Comparison of ENCODE assay signal across 22 cellular contexts in the genomic region with DNA sequence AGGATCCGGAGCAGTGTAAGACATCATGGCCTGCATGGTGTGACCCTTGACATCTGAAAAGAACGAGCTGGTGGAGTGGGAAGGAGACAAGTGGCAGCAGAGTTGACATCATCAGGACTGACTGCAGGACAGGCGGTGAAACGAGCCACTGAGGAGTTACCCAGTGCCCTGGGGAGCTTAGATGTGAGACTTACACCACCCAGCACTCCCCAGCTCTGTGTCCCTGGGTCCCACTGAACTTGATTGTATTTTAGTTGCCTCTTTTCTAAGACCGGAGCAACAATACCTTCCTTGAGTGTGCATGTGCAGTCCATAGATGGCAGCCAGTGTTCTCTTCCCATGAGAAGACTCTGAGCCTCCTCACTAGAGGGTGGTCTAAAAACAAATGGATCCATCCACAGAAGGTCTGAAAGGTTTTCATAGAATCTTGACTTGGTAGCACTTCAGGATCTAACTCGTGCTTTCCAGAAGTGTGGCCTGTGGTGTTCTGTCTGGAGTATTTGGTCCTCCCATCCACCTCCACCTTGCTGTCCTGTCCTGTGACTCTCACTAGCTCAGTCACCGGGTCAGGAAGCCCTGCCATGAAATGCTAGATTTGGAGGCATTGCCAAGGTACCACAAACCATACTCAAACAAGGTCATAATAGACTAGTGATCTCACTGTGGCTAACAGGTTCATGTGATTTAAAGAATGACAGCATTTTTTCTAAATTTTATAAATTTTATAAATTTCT. TPM values are rescaled to one million over a fixed set of nuclear protein-coding genes. Genes with fewer than 3 reads are reported as not detected.
DNase-seq lines count a peak whose midpoint lies in the region; ATAC-seq and TF ChIP-seq lines count a peak whose summit lies in the region.
"Had no signal": no experiment of that assay in that cellular context is flagged by ENCODE, and none has a peak within 500 bp of the region (broad histone marks: within the 10 kb centered on the region; RNA-seq: fewer than 3 reads in every experiment).

No MANE protein-coding gene starts in this region.

- H3K9ac ChIP-seq in OCI-LY3 (ENCODE audit: low read length) = no peak overlapping the region

- H3K36me3 ChIP-seq in OCI-LY3 (replicated peaks; ENCODE audit: low read depth, low read length) (peaks cover 85% of the 10 kb centered on the region), body of pancreas (replicated peaks in 1 of 2; ENCODE audit: insufficient read depth in 1 of 2, low read depth in 2 of 2) (no peaks in the 10 kb centered on the region)
- H3K36me3 ChIP-seq: lower lobe of right lung, MG63 had no signal

- peaks cover 4% of the 10 kb centered on the region for H3K9me3 Mint-ChIP-seq in activated CD4-positive, alpha-beta T cell treated with anti-CD3 and anti-CD28 coated beads, Interleukin-2, amount 10 ng/mL, durations not matched to agents 24 days and 14 days
- H3K9me3 Mint-ChIP-seq in activated naive CD8-positive, alpha-beta T cell treated with anti-CD3 and anti-CD28 coated beads, Interleukin-2, amount 10 ng/mL, durations not matched to agents 7 days and 5 days = no peaks in the 10 kb centered on the region
- H3K9me3 Mint-ChIP-seq in stimulated activated effector memory CD8-positive, alpha-beta T cell treated with anti-CD3 and anti-CD28 coated beads, Interleukin-12 subunit alpha, Interleukin-12 subunit beta, amount 100 ng/mL, for 72 hours = no peaks in the 10 kb centered on the region
- H3K9me3 Mint-ChIP-seq: nephron had no signal

- peaks cover 85% of the 10 kb centered on the region for H4K20me1 ChIP-seq in OCI-LY3 (ENCODE audit: insufficient read depth, low read length)

- no peak for ATAC-seq in activated naive CD8-positive, alpha-beta T cell treated with anti-CD3 and anti-CD28 coated beads, Interleukin-2, amount 10 ng/mL, durations not matched to agents 7 days and 5 days (ENCODE audit: low read depth)
- ATAC-seq in stimulated activated effector memory CD8-positive, alpha-beta T cell treated with anti-CD3 and anti-CD28 coated beads, Interleukin-12 subunit alpha, Interleukin-12 subunit beta, amount 100 ng/mL, for 72 hours = peak; percentile 52
- no peak for ATAC-seq in body of pancreas
- ATAC-seq: esophagus mucosa, lower lobe of right lung had no signal

- H3K36me3 Mint-ChIP-seq in activated CD4-positive, alpha-beta T cell treated with anti-CD3 and anti-CD28 coated beads, Interleukin-2, amount 10 ng/mL, durations not matched to agents 24 days and 14 days (ENCODE audit: low read depth) = peaks cover 84% of the 10 kb centered on the region
- peaks cover 53% of the 10 kb centered on the region for H3K36me3 Mint-ChIP-seq in activated naive CD8-positive, alpha-beta T cell treated with anti-CD3 and anti-CD28 coated beads, Interleukin-2, amount 10 ng/mL, durations not matched to agents 7 days and 5 days
- H3K36me3 Mint-ChIP-seq in stimulated activated effector memory CD8-positive, alpha-beta T cell treated with anti-CD3 and anti-CD28 coated beads, Interleukin-12 subunit alpha, Interleukin-12 subunit beta, amount 100 ng/mL, for 72 hours = no peaks in the 10 kb centered on the region

- peak; percentile 78 for DNase-seq in activated CD4-positive, alpha-beta T cell treated with anti-CD3 and anti-CD28 coated beads, Interleukin-2, amount 10 ng/mL, durations not matched to agents 24 days and 14 days
- DNase-seq in activated CD4-positive, alpha-beta T cell treated with anti-CD3 and anti-CD28 coated beads, Interleukin-2, amount 50 U/mL, for 4 hours = no peak
- DNase-seq in activated naive CD8-positive, alpha-beta T cell treated with anti-CD3 and anti-CD28 coated beads, Interleukin-2, amount 10 ng/mL, durations not matched to agents 7 days and 5 days = no peak
- DNase-seq in stimulated activated effector memory CD8-positive, alpha-beta T cell treated with anti-CD3 and anti-CD28 coated beads, Interleukin-12 subunit alpha, Interleukin-12 subunit beta, amount 100 ng/mL, for 72 hours (ENCODE audit: low spot score in 2 of 2) = no peak
- DNase-seq in putamen (ENCODE audit: low spot score) = no peak
- no peak for DNase-seq in DMS53 (lab: John Stamatoyannopoulos, UW)
- no peak for DNase-seq in body of pancreas
- DNase-seq: 8988T, dermis blood vessel endothelial cell, EL, GOT3, lower lobe of right lung, MG63, NCI-H187 treated with DMSO at 0.1 percent for 48 hours, trophoblast cell had no signal

- intact Hi-C loops in activated CD4-positive, alpha-beta T cell treated with anti-CD3 and anti-CD28 coated beads, Interleukin-2, amount 10 ng/mL, durations not matched to agents 24 days and 14 days (cut with micrococcal nuclease) = no loop called here
- intact Hi-C loops in body of pancreas (cut with DNase I) = no loop called here

- H2AFZ ChIP-seq in OCI-LY3 (ENCODE audit: low read depth, low read length) = no peak overlapping the region

- no peaks in the 10 kb centered on the region for H3K27me3 Mint-ChIP-seq in activated CD4-positive, alpha-beta T cell treated with anti-CD3 and anti-CD28 coated beads, Interleukin-2, amount 10 ng/mL, durations not matched to agents 24 days and 14 days
- no peaks in the 10 kb centered on the region for H3K27me3 Mint-ChIP-seq in activated naive CD8-positive, alpha-beta T cell treated with anti-CD3 and anti-CD28 coated beads, Interleukin-2, amount 10 ng/mL, durations not matched to agents 7 days and 5 days

- 60 to 75% methylated on average over 7 of the region's 7 CpGs for WGBS in body of pancreas, 2 donors

- TF ChIP-seq POLR2A in body of pancreas (IDR thresholded peaks at IDR 0.05) = no peak

- H3K27me3 ChIP-seq in OCI-LY3 (ENCODE audit: low read depth, low read length) = no peaks in the 10 kb centered on the region
- no peaks in the 10 kb centered on the region for H3K27me3 ChIP-seq in body of pancreas
- H3K27me3 ChIP-seq: MG63 had no signal

- POLR2A ChIA-PET in activated naive CD8-positive, alpha-beta T cell treated with anti-CD3 and anti-CD28 coated beads, Interleukin-2, amount 10 ng/mL, durations not matched to agents 7 days and 5 days (lab: Charles Lee) = interaction anchor here (0.6 to 13.8 kb wide), 9 partner anchors 19 to 159 kb away, joined by 3 to 323 read pairs (median 5); partner anchors contain the start of gene IKZF1

- peaks cover 100% of the 10 kb centered on the region for H3K79me2 ChIP-seq in OCI-LY3 (ENCODE audit: low read length)

- H3K4me1 Mint-ChIP-seq in activated CD4-positive, alpha-beta T cell treated with anti-CD3 and anti-CD28 coated beads, Interleukin-2, amount 10 ng/mL, durations not matched to agents 24 days and 14 days = peaks cover 90% of the 10 kb centered on the region
- peaks cover 94% of the 10 kb centered on the region for H3K4me1 Mint-ChIP-seq in activated naive CD8-positive, alpha-beta T cell treated with anti-CD3 and anti-CD28 coated beads, Interleukin-2, amount 10 ng/mL, durations not matched to agents 7 days and 5 days
- peaks cover 99% of the 10 kb centered on the region for H3K4me1 Mint-ChIP-seq in stimulated activated effector memory CD8-positive, alpha-beta T cell treated with anti-CD3 and anti-CD28 coated beads, Interleukin-12 subunit alpha, Interleukin-12 subunit beta, amount 100 ng/mL, for 72 hours
- H3K4me1 Mint-ChIP-seq: nephron had no signal

- peak overlapping the region; percentile 99 for H3K27ac Mint-ChIP-seq in activated CD4-positive, alpha-beta T cell treated with anti-CD3 and anti-CD28 coated beads, Interleukin-2, amount 10 ng/mL, durations not matched to agents 24 days and 14 days
- H3K27ac Mint-ChIP-seq in activated naive CD8-positive, alpha-beta T cell treated with anti-CD3 and anti-CD28 coated beads, Interleukin-2, amount 10 ng/mL, durations not matched to agents 7 days and 5 days = peak overlapping the region; percentile 99
- H3K27ac Mint-ChIP-seq in stimulated activated effector memory CD8-positive, alpha-beta T cell treated with anti-CD3 and anti-CD28 coated beads, Interleukin-12 subunit alpha, Interleukin-12 subunit beta, amount 100 ng/mL, for 72 hours = peak overlapping the region; percentile 97
- H3K27ac Mint-ChIP-seq: nephron had no signal

- no peak overlapping the region for H3K4me3 ChIP-seq in OCI-LY3 (ENCODE audit: low read length)
- H3K4me3 ChIP-seq in body of pancreas = no peak overlapping the region
- H3K4me3 ChIP-seq: lower lobe of right lung, MG63 had no signal

- peaks cover 56% of the 10 kb centered on the region for H3K4me1 ChIP-seq in OCI-LY3 (ENCODE audit: low read length)
- H3K4me1 ChIP-seq in body of pancreas = no peaks in the 10 kb centered on the region

- 0 out of 2 replicates have a peak overlapping the region, but pooled peaks have one; percentile 13 for H3K27ac ChIP-seq in OCI-LY3 (ENCODE audit: low read length)
- no peak overlapping the region for H3K27ac ChIP-seq in body of pancreas
- H3K27ac ChIP-seq: lower lobe of right lung had no signal

- no peak overlapping the region for H3K4me2 ChIP-seq in OCI-LY3 (ENCODE audit: low read length)

- TF ChIP-seq CTCF in OCI-LY3 (IDR thresholded peaks at IDR 0.05; ENCODE audit: low read depth, low read length) (no peak), body of pancreas (IDR thresholded peaks at IDR 0.05) (no peak)

- H3K9me3 ChIP-seq in OCI-LY3 (ENCODE audit: insufficient read depth, low read length) = no peaks in the 10 kb centered on the region
- H3K9me3 ChIP-seq in body of pancreas = no peaks in the 10 kb centered on the region
- H3K9me3 ChIP-seq: lower lobe of right lung, MG63 had no signal

- peak overlapping the region; percentile 53 for H3K4me3 Mint-ChIP-seq in activated CD4-positive, alpha-beta T cell treated with anti-CD3 and anti-CD28 coated beads, Interleukin-2, amount 10 ng/mL, durations not matched to agents 24 days and 14 days
- peak overlapping the region; percentile 81 for H3K4me3 Mint-ChIP-seq in activated naive CD8-positive, alpha-beta T cell treated with anti-CD3 and anti-CD28 coated beads, Interleukin-2, amount 10 ng/mL, durations not matched to agents 7 days and 5 days
- H3K4me3 Mint-ChIP-seq in stimulated activated effector memory CD8-positive, alpha-beta T cell treated with anti-CD3 and anti-CD28 coated beads, Interleukin-12 subunit alpha, Interleukin-12 subunit beta, amount 100 ng/mL, for 72 hours = peak overlapping the region; percentile 69
- H3K4me3 Mint-ChIP-seq: nephron had no signal

RNA-seq across cellular contexts. Expression of gene IKZF1, which starts 59.0 kb away (rescaled TPM):
- total RNA-seq in activated CD4-positive, alpha-beta T cell treated with anti-CD3 and anti-CD28 coated beads, Interleukin-2, amount 10 ng/mL, durations not matched to agents 24 days and 14 days = 282 and 292 TPM in 2 replicates
- 100 to 1,000 TPM; 383 to 410 TPM for total RNA-seq in activated naive CD8-positive, alpha-beta T cell treated with anti-CD3 and anti-CD28 coated beads, Interleukin-2, amount 10 ng/mL, durations not matched to agents 7 days and 5 days
- total RNA-seq in body of pancreas = 10 to 100 TPM in 1 of 2 donors, 1 to 10 TPM in 1; 3.9 to 16.5 TPM
- total RNA-seq: HT-29, NCI-H460, renal cortical epithelial cell, SK-MEL-5 had no signal

Comparison
In these comparisons a context has a peak if more than half of its experiments do, and no peak if none do; other contexts are left out.
1. RNA of gene IKZF1, which starts 59.0 kb away (total RNA-seq): 383 to 410 TPM in activated naive CD8-positive, alpha-beta T cell treated with anti-CD3 and anti-CD28 coated beads, Interleukin-2, amount 10 ng/mL, durations not matched to agents 7 days and 5 days and 282 to 292 TPM in activated CD4-positive, alpha-beta T cell treated with anti-CD3 and anti-CD28 coated beads, Interleukin-2, amount 10 ng/mL, durations not matched to agents 24 days and 14 days; 3.9 to 16.5 TPM in body of pancreas; every median in the first group is over 10 times any median in the second.
2. Peak in every context shown above with its lines, with median percentiles within 50 percentile points of each other: H3K27ac Mint-ChIP-seq and H3K4me3 Mint-ChIP-seq.